In the genomic region with DNA sequence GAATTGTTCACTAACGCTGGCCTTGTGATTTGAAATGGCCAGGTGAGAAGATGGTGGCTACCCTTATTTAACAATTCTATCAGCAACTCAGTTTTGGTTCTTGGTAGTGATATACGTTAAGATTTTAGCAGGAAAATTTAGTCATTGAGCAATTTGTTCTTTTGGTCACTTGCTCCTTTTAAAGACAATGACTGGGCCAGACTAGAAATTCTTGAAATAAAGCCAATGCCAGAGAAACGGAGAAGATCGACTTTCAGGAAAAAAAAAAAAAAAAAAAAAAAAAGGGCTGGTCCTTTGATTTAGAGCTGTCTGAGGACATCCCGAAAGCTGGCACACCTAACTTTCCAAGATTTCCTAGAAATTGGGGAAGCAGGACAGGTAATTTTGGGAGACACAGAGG, we compare ENCODE assay signal across 16 cellular contexts.
A peak's percentile ranks its signal among the peaks of the same experiment; 100 is the strongest.
DNase-seq lines count a peak whose midpoint lies in the region; ATAC-seq, FAIRE-seq and TF ChIP-seq lines count a peak whose summit lies in the region.
"Had no signal": no experiment of that assay in that cellular context is flagged by ENCODE, and none has a peak within 500 bp of the region (broad histone marks: within the 10 kb centered on the region; RNA-seq: fewer than 3 reads in every experiment).

No MANE protein-coding gene starts in this region.

- H3K4me3 ChIP-seq in right lobe of liver (no peak overlapping the region), HepG2 (replicated peaks in 1 of 3; ENCODE audit: insufficient read depth in 1 of 3, low read depth in 2 of 3, low read length in 3 of 3) (no peak overlapping the region), fibroblast of the aortic adventitia (ENCODE audit: low read depth, low read length) (no peak overlapping the region), uterus (no peak overlapping the region)
- no peak overlapping the region for H3K4me3 ChIP-seq in CD8-positive, alpha-beta memory T cell (ENCODE audit: low read length)
- H3K4me3 ChIP-seq: SK-N-MC had no signal

- TF ChIP-seq RAD21 in HepG2 (CRISPR knock-in tag; IDR thresholded peaks at IDR 0.05) = no peak

- POLR2A ChIA-PET in HepG2 (lab: Yijun Ruan, JAX) = no interaction called here
- POLR2A ChIA-PET in WTC11 (lab: Charles Lee) = no interaction called here
- POLR2A ChIA-PET in CD8-positive, alpha-beta memory T cell (lab: Charles Lee) = no interaction called here

- no peak overlapping the region for H3K4me2 ChIP-seq in HepG2 (ENCODE audit: low read depth, low read length)

- TF ChIP-seq EP300 in HepG2 (IDR thresholded peaks at IDR 0.05; ENCODE audit: low read depth in 2 of 2, low read length in 2 of 2) (no peak), HepG2 (CRISPR knock-in tag; IDR thresholded peaks at IDR 0.05; ENCODE audit: borderline replicate concordance) (no peak)

- peaks cover 100% of the 10 kb centered on the region for H4K20me1 ChIP-seq in HepG2 (ENCODE audit: insufficient read depth, low read length)

- no peaks in the 10 kb centered on the region for H3K27me3 Mint-ChIP-seq in WTC11 (ENCODE audit: low read depth)
- H3K27me3 Mint-ChIP-seq in CD8-positive, alpha-beta memory T cell = no peaks in the 10 kb centered on the region
- H3K27me3 Mint-ChIP-seq: activated T-cell treated with anti-CD3 and anti-CD28 coated beads, Interleukin-2, amount 50 U/mL, for 24 hours had no signal

- no peak for DNase-seq in right lobe of liver
- no peak for DNase-seq in HepG2 (ENCODE audit: low spot score)
- DNase-seq in WTC11 (ENCODE audit: low spot score) = no peak
- peak; percentile 55 for DNase-seq in fibroblast of the aortic adventitia (ENCODE audit: low read depth)
- no peak for DNase-seq in uterus
- no peak for DNase-seq in Right ventricle myocardium superior
- no peak for DNase-seq in CD8-positive, alpha-beta memory T cell
- DNase-seq in iPS-NIHi11 (ENCODE audit: low spot score) = no peak
- DNase-seq: activated T-cell treated with anti-CD3 and anti-CD28 coated beads, Interleukin-2, amount 50 U/mL, for 24 hours; Caco-2; GF-D8; KG1; midbrain; nucleus accumbens; stimulated activated naive CD8-positive, alpha-beta T cell treated with anti-CD3 and anti-CD28 coated beads, Interleukin-15, Interleukin-2, amounts not matched to agents 100 U/mL and 50 U/mL, for 24 hours had no signal

- intact Hi-C loops in right lobe of liver (cut with DNase I) (no loop called here), HepG2 (cut with micrococcal nuclease; ENCODE audit: unreplicated experiment) (no loop called here), uterus (cut with DNase I; ENCODE audit: low total_unique reads) (loop anchor here (10.0 kb wide), 1 partner anchor 67 kb away; no protein-coding TSS in a partner anchor), Right ventricle myocardium superior (cut with DNase I) (no loop called here)

- TF ChIP-seq CTCF in right lobe of liver (IDR thresholded peaks at IDR 0.05) (no peak), HepG2 (CRISPR knock-in tag; IDR thresholded peaks at IDR 0.05) (no peak), WTC11 (IDR thresholded peaks at IDR 0.05) (no peak), fibroblast of the aortic adventitia (IDR thresholded peaks at IDR 0.05; ENCODE audit: insufficient read depth, low read length) (no peak), uterus (IDR thresholded peaks at IDR 0.05) (no peak)

- peaks cover 87% of the 10 kb centered on the region for H3K4me1 Mint-ChIP-seq in WTC11
- peaks cover 31 to 40% (median 36%) of the 10 kb centered on the region in 3 donors for H3K4me1 Mint-ChIP-seq in CD8-positive, alpha-beta memory T cell

- no peak overlapping the region for H2AFZ ChIP-seq in HepG2 (ENCODE audit: low read length)

- H3K36me3 ChIP-seq in right lobe of liver (no peaks in the 10 kb centered on the region), HepG2 (replicated peaks in 1 of 2; ENCODE audit: control insufficient read depth in 1 of 2, insufficient read depth in 2 of 2, low read length in 2 of 2) (peaks cover 12 to 34% of the 10 kb centered on the region in 2 experiments; a peak in 4 of 5 replicates), uterus (no peaks in the 10 kb centered on the region)
- H3K36me3 ChIP-seq in CD8-positive, alpha-beta memory T cell (ENCODE audit: insufficient read depth, low read length) = no peaks in the 10 kb centered on the region

- peaks cover 99% of the 10 kb centered on the region for H3K79me2 ChIP-seq in HepG2 (ENCODE audit: insufficient read depth, low read length)

- no peak overlapping the region for H3K9ac ChIP-seq in HepG2 (ENCODE audit: insufficient read depth, low read depth, low read length)

- H3K27me3 ChIP-seq in right lobe of liver (no peaks in the 10 kb centered on the region), HepG2 (ENCODE audit: control insufficient read depth in 1 of 2, insufficient read depth in 2 of 2, low read length in 2 of 2) (no peaks in the 10 kb centered on the region), uterus (no peaks in the 10 kb centered on the region)
- H3K27me3 ChIP-seq in CD8-positive, alpha-beta memory T cell (ENCODE audit: insufficient read depth, low read length, poor library complexity, severe bottlenecking) = no peaks in the 10 kb centered on the region

- H3K36me3 Mint-ChIP-seq in WTC11 = no peaks in the 10 kb centered on the region
- peaks cover 0 to 3% (median 3%) of the 10 kb centered on the region in 3 donors for H3K36me3 Mint-ChIP-seq in CD8-positive, alpha-beta memory T cell

- CTCF ChIA-PET in HepG2 (lab: Yijun Ruan, JAX; ENCODE audit: low intra/inter-chr PET ratio, low total read pairs) (no interaction called here), WTC11 (lab: Charles Lee) (interaction anchor here (0.6 to 1.6 kb wide), 3 partner anchors 114 to 486 kb away, joined by 3 to 5 read pairs (median 3); no protein-coding TSS in a partner anchor)
- CTCF ChIA-PET in CD8-positive, alpha-beta memory T cell (lab: Charles Lee) = no interaction called here

- peaks cover 0 to 60% (median 14%) of the 10 kb centered on the region in 4 donors for H3K4me1 ChIP-seq in right lobe of liver
- peaks cover 100% of the 10 kb centered on the region for H3K4me1 ChIP-seq in HepG2 (ENCODE audit: insufficient read depth, low read length)
- peaks cover 0 to 9% of the 10 kb centered on the region in 2 donors for H3K4me1 ChIP-seq in uterus
- H3K4me1 ChIP-seq in CD8-positive, alpha-beta memory T cell (ENCODE audit: insufficient read depth, low read length) = no peaks in the 10 kb centered on the region
- H3K4me1 ChIP-seq: Caco-2 had no signal

- peak in 1 of 4 donors; percentile 28 for ATAC-seq in right lobe of liver
- no peak for ATAC-seq in HepG2
- ATAC-seq in WTC11 = no peak
- no peak for ATAC-seq in Right ventricle myocardium superior (ENCODE audit: poor library complexity)
- ATAC-seq: stimulated activated naive CD8-positive, alpha-beta T cell treated with anti-CD3 and anti-CD28 coated beads, Interleukin-15, Interleukin-2, amounts not matched to agents 100 U/mL and 50 U/mL, for 24 hours had no signal

- H3K9me3 Mint-ChIP-seq in WTC11 = no peaks in the 10 kb centered on the region
- no peaks in the 10 kb centered on the region for H3K9me3 Mint-ChIP-seq in CD8-positive, alpha-beta memory T cell
- H3K9me3 Mint-ChIP-seq: activated T-cell treated with anti-CD3 and anti-CD28 coated beads, Interleukin-2, amount 50 U/mL, for 24 hours had no signal

- peak overlapping the region in 2 of 3 donors; percentile 16 to 44 for H3K27ac ChIP-seq in right lobe of liver
- no peak overlapping the region for H3K27ac ChIP-seq in HepG2 (ENCODE audit: extremely low read length, insufficient read depth, low read length)
- H3K27ac ChIP-seq in uterus = peak overlapping the region; percentile 0 to 16
- H3K27ac ChIP-seq in CD8-positive, alpha-beta memory T cell (ENCODE audit: low read depth, low read length) = no peak overlapping the region
- H3K27ac ChIP-seq: SK-N-MC had no signal

- H3K9me3 ChIP-seq in right lobe of liver = no peaks in the 10 kb centered on the region
- no peaks in the 10 kb centered on the region for H3K9me3 ChIP-seq in HepG2 (ENCODE audit: low read length)
- H3K9me3 ChIP-seq in uterus = no peaks in the 10 kb centered on the region
- no peaks in the 10 kb centered on the region for H3K9me3 ChIP-seq in CD8-positive, alpha-beta memory T cell (ENCODE audit: low read length)
- H3K9me3 ChIP-seq: Caco-2 had no signal

- H3K4me3 Mint-ChIP-seq in WTC11 = no peak overlapping the region
- no peak overlapping the region for H3K4me3 Mint-ChIP-seq in CD8-positive, alpha-beta memory T cell
- H3K4me3 Mint-ChIP-seq: activated T-cell treated with anti-CD3 and anti-CD28 coated beads, Interleukin-2, amount 50 U/mL, for 24 hours had no signal

- H3K27ac Mint-ChIP-seq in WTC11 = peak overlapping the region; percentile 82
- no peak overlapping the region for H3K27ac Mint-ChIP-seq in CD8-positive, alpha-beta memory T cell
- H3K27ac Mint-ChIP-seq: activated T-cell treated with anti-CD3 and anti-CD28 coated beads, Interleukin-2, amount 50 U/mL, for 24 hours had no signal

- WGBS in right lobe of liver (ENCODE audit: insufficient coverage, low coverage, low lambda C conversion rate, missing lambda C conversion rate) = 25% methylated on average over 5 of the region's 5 CpGs
- whole genome bisulfite sequencing in HepG2 (ENCODE audit: low lambda C conversion rate) = 80% methylated on average over 5 of the region's 5 CpGs

- BruUV-seq in HepG2 (replicated peaks; lab: Mats Ljungman, UMichigan) = no TSS peak

- in situ Hi-C loops in HepG2 (cut with HindIII; ENCODE audit: extremely low pct_ligation_motif_present, low pct_unique_long_range_greater_than_20kb) = no loop called here

- TF ChIP-seq POLR2A in right lobe of liver (IDR thresholded peaks at IDR 0.05) (no peak), HepG2 (IDR thresholded peaks at IDR 0.05; ENCODE audit: insufficient read depth in 1 of 2, low read depth in 2 of 2, low read length in 2 of 2) (no peak), uterus (IDR thresholded peaks at IDR 0.05) (no peak)

- FAIRE-seq in HepG2 (lab: Jason Lieb, UNC) = no peak

TF ChIP-seq in HepG2, 621 proteins besides CTCF, POLR2A, EP300 and RAD21:
- TF ChIP-seq ZNF510 (CRISPR knock-in tag; IDR thresholded peaks at IDR 0.05; ENCODE audit: low read depth) = no peak

TF ChIP-seq in WTC11, 78 proteins besides CTCF, POLR2A, EP300 and RAD21 (continues in another document):
- TF ChIP-seq ETV6 (CRISPR knock-in tag; IDR thresholded peaks at IDR 0.05) = no peak

Comparison
In these comparisons a context has a peak if more than half of its experiments do, and no peak if none do; other contexts are left out.
1. H3K27ac ChIP-seq: peak in right lobe of liver (2 of 3) and uterus (2 of 2); none in HepG2 (single experiment) and CD8-positive, alpha-beta memory T cell (single experiment).